Comparison of ENCODE assay signal across 8 cellular contexts in the genomic region with DNA sequence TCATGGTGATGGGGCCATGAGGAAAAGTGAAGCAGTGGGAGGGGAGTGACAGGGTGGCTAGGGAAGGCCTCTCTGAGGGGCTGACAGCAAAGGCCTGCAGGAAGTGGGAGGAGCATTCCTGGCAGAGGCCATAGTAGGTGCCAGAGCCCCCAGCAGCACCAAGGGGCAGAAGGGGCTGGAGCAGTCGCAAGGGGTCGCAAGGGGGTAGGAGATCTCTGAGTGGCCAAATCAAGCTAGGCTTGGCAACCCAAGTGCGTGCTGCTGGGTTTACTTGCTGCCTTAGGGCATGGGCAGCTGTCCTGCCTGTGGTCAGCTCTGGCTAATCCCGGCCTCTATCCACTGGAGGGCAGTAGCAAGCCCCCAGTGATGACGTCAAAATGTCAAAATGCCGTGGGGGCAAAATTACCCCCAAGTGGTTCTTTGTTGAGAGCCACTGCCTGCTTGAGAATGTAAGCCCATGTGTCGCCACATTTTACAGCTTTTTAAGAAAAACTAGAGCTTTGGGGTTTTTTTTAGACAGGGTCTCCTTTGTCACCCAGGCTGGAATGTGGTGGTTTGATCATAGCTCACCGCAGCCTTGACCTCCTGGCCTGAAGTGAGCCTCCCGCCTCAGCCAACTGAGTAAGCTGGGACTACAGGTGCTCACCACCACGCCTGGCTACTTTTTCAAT. TPM values are rescaled to one million over a fixed set of nuclear protein-coding genes. Genes with fewer than 3 reads are reported as not detected.
DNase-seq lines count a peak whose midpoint lies in the region; ATAC-seq and TF ChIP-seq lines count a peak whose summit lies in the region.

No MANE protein-coding gene starts in this region.

- H2AK5ac ChIP-seq in mesendoderm (ENCODE audit: low read length) = no peak overlapping the region

- 0 out of 2 replicates have a peak, but pooled peaks cover 4% of the 10 kb centered on the region for H3F3A ChIP-seq in OCI-LY1 (ENCODE audit: insufficient read depth, low read length)

- no peak overlapping the region for H3K9ac ChIP-seq in OCI-LY1 (ENCODE audit: low read length)
- peak overlapping the region; percentile 37 for H3K9ac ChIP-seq in mesendoderm (ENCODE audit: low read length)

- no peaks in the 10 kb centered on the region for H3K9me3 ChIP-seq in OCI-LY1 (ENCODE audit: low read length)

- peak overlapping the region; percentile 82 for H3K4ac ChIP-seq in mesendoderm (ENCODE audit: low read depth, low read length)

- H2AFZ ChIP-seq in OCI-LY1 (ENCODE audit: low read length) = no peak overlapping the region

- H4K20me1 ChIP-seq in OCI-LY1 (ENCODE audit: insufficient read depth, low read length) = no peaks in the 10 kb centered on the region

- no peak overlapping the region for H3K23ac ChIP-seq in mesendoderm (ENCODE audit: low read length)

- TF ChIP-seq CTCF in OCI-LY1 (IDR thresholded peaks at IDR 0.05; ENCODE audit: low read length) (peak; percentile 43; the same call in 1 of the 2 replicates), choroid plexus epithelial cell (conservative IDR thresholded peaks at IDR 0.05; ENCODE audit: low read depth, low read length) (peak; percentile 86)

- H3K56ac ChIP-seq in mesendoderm (ENCODE audit: low read length) = peak overlapping the region; percentile 71

- H3K79me2 ChIP-seq in OCI-LY1 (ENCODE audit: insufficient read depth, low read length) (no peaks in the 10 kb centered on the region), mesendoderm (ENCODE audit: control insufficient read depth, insufficient read depth, low read length) (peaks cover 2% of the 10 kb centered on the region)

- no peak overlapping the region for H2BK120ac ChIP-seq in mesendoderm (ENCODE audit: low read depth, low read length)

- no CpG with 5 or more reads among the region's 10 CpGs for WGBS in mesendoderm (ENCODE audit: extremely low coverage, insufficient coverage, low lambda C conversion rate)

- H3K9me2 ChIP-seq in OCI-LY1 (ENCODE audit: low read depth, low read length) = no peaks in the 10 kb centered on the region

- no peak for ATAC-seq in HG03135 (IDR thresholded peaks at IDR 0.05; ENCODE audit: unreplicated experiment)
- no peak for ATAC-seq in HG03280 (IDR thresholded peaks at IDR 0.05; ENCODE audit: unreplicated experiment)

- H4K5ac ChIP-seq in mesendoderm (ENCODE audit: low read length) = no peak overlapping the region

- H3K4me3 ChIP-seq in OCI-LY1 (ENCODE audit: low read depth, low read length, poor library complexity, severe bottlenecking) (no peak overlapping the region), choroid plexus epithelial cell (ENCODE audit: low read depth, low read length) (no peak overlapping the region), mesendoderm (ENCODE audit: low read length) (no peak overlapping the region)

- no peak overlapping the region for H4K8ac ChIP-seq in mesendoderm (ENCODE audit: low read depth, low read length)

- H3K18ac ChIP-seq in mesendoderm (ENCODE audit: low read length) = peak overlapping the region; percentile 89

- H3K36me3 ChIP-seq in OCI-LY1 (ENCODE audit: insufficient read depth, low read length) (peaks cover 57% of the 10 kb centered on the region), mesendoderm (ENCODE audit: control insufficient read depth, insufficient read depth, low read length) (peaks cover 8% of the 10 kb centered on the region)

- H3K79me1 ChIP-seq in mesendoderm (ENCODE audit: low read length) = peaks cover 2% of the 10 kb centered on the region

- H3K4me2 ChIP-seq in OCI-LY1 (ENCODE audit: low read length) (no peak overlapping the region), mesendoderm (ENCODE audit: low read length) (no peak overlapping the region)

- H2BK5ac ChIP-seq in mesendoderm (ENCODE audit: low read length) = peak overlapping the region; percentile 66

- peaks cover 13% of the 10 kb centered on the region for H3K4me1 ChIP-seq in OCI-LY1 (ENCODE audit: insufficient read depth, low read length, severe bottlenecking)
- peaks cover 29% of the 10 kb centered on the region for H3K4me1 ChIP-seq in mesendoderm (ENCODE audit: control insufficient read depth, low read depth, low read length)

- H2BK15ac ChIP-seq in mesendoderm (replicated peaks; ENCODE audit: low read depth) = no peak overlapping the region

- no peaks in the 10 kb centered on the region for H3K27me3 ChIP-seq in OCI-LY1 (ENCODE audit: insufficient read depth, low read length)
- no peaks in the 10 kb centered on the region for H3K27me3 ChIP-seq in mesendoderm (ENCODE audit: insufficient read depth, low read length, poor library complexity)

- DNase-seq in NCI-H2196 (lab: John Stamatoyannopoulos, UW; ENCODE audit: unreplicated experiment) (peak; percentile 22), NCI-H2196 treated with DMSO at 0.1 percent for 48 hours (lab: John Stamatoyannopoulos, UW; ENCODE audit: unreplicated experiment) (no peak), choroid plexus epithelial cell (ENCODE audit: low read depth) (peak; percentile 77), mesendoderm (peak; percentile 93), NCI-H1930 (lab: John Stamatoyannopoulos, UW) (no peak)

- H3K27ac ChIP-seq in OCI-LY1 (ENCODE audit: low read depth, low read length, poor library complexity, severe bottlenecking) (peak overlapping the region; percentile 17), mesendoderm (ENCODE audit: low read depth, low read length) (peak overlapping the region; percentile 99)

RNA-seq across cellular contexts. Expression of gene CCDC97, which starts 11.8 kb away (rescaled TPM):
- polyA plus RNA-seq in mesendoderm (2013, experiment 1 of 2) = 33.2 TPM
- 32.2 TPM for polyA plus RNA-seq in mesendoderm (2013, experiment 2 of 2)

RNA-seq across cellular contexts. Expression of gene TGFB1, which starts 32.0 kb away (rescaled TPM):
- 36.8 TPM for polyA plus RNA-seq in mesendoderm (2013, experiment 1 of 2)
- 35.2 TPM for polyA plus RNA-seq in mesendoderm (2013, experiment 2 of 2)

RNA-seq across cellular contexts. Expression of gene B9D2, which starts 42.2 kb away (rescaled TPM):
- 3.4 TPM for polyA plus RNA-seq in mesendoderm (2013, experiment 1 of 2)
- 3.5 TPM for polyA plus RNA-seq in mesendoderm (2013, experiment 2 of 2)

RNA-seq across cellular contexts. Expression of gene TMEM91, which starts 54.6 kb away (rescaled TPM):
- polyA plus RNA-seq in mesendoderm (2013, experiment 1 of 2) = 3.0 TPM
- 2.9 TPM for polyA plus RNA-seq in mesendoderm (2013, experiment 2 of 2)

RNA-seq across cellular contexts. Expression of gene HNRNPUL1, which starts 57.6 kb away (rescaled TPM):
- 241 TPM for polyA plus RNA-seq in mesendoderm (2013, experiment 1 of 2)
- polyA plus RNA-seq in mesendoderm (2013, experiment 2 of 2) = 240 TPM

Comparison
In these comparisons a context has a peak if more than half of its experiments do, and no peak if none do; other contexts are left out.
1. DNase-seq: peak in NCI-H2196 (single experiment), choroid plexus epithelial cell (single experiment) and mesendoderm (single experiment); none in NCI-H2196 treated with DMSO at 0.1 percent for 48 hours (single experiment) and NCI-H1930 (0 of 2).